Comparison of ENCODE assay signal across 18 cellular contexts in the genomic region with DNA sequence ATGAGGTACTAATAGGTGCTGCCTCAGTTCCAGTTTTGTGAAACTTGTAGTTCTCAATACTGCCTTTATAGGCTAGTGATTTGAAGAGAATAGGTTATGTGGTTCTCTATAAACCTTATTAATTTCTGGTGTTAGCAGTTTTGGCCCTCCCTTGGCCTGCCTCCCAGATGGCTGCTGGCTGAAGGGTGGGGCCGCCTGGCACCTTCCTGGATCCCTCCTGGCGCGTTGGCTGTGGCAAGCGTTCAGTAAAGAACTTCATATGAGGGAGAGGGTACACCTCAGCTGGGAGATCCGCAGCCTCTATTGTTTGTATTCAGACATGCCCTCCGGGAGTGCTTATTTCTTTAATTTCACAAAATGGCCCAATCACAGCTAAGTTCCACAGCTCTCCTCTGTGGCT. TPM values are rescaled to one million over a fixed set of nuclear protein-coding genes. Genes with fewer than 3 reads are reported as not detected.
DNase-seq lines count a peak whose midpoint lies in the region; ATAC-seq and TF ChIP-seq lines count a peak whose summit lies in the region.
"Had no signal": no experiment of that assay in that cellular context is flagged by ENCODE, and none has a peak within 500 bp of the region (broad histone marks: within the 10 kb centered on the region; RNA-seq: fewer than 3 reads in every experiment).

No MANE protein-coding gene starts in this region.

- H3K27ac ChIP-seq in transverse colon (no peak overlapping the region), endodermal cell (ENCODE audit: low read depth, low read length) (no peak overlapping the region)
- H3K27ac ChIP-seq: BLaER1 treated with 17β-estradiol and CSF1 and Interleukin-3, amounts not matched to agents 10 nM and 100 nM; Peyer's patch had no signal

- TF ChIP-seq EP300 in transverse colon (IDR thresholded peaks at IDR 0.05; ENCODE audit: low read depth), result no peak

- intact Hi-C loops in left colon (cut with DNase I, micrococcal nuclease) (no loop called here), transverse colon (cut with DNase I; ENCODE audit: low total_unique reads) (no loop called here)

- no peak overlapping the region for H3K9ac ChIP-seq in endodermal cell (ENCODE audit: extremely low read depth, low read length, poor library complexity, severe bottlenecking)
- H3K9ac ChIP-seq: BLaER1 treated with 17β-estradiol and CSF1 and Interleukin-3, amounts not matched to agents 10 nM and 100 nM had no signal

- peaks cover 6% of the 10 kb centered on the region for H3K9me3 Mint-ChIP-seq in activated CD4-positive, alpha-beta T cell treated with anti-CD3 and anti-CD28 coated beads, Interleukin-2, amount 10 ng/mL, durations not matched to agents 7 days and 5 days
- H3K9me3 Mint-ChIP-seq in endodermal cell, result peaks cover 16% of the 10 kb centered on the region

- H3K27me3 ChIP-seq in transverse colon (no peaks in the 10 kb centered on the region), endodermal cell (ENCODE audit: control insufficient read depth, insufficient read depth, low read length, poor library complexity, severe bottlenecking) (no peaks in the 10 kb centered on the region)
- H3K27me3 ChIP-seq: BLaER1 treated with 17β-estradiol and CSF1 and Interleukin-3, amounts not matched to agents 10 nM and 100 nM; Peyer's patch had no signal

- H3K36me3 Mint-ChIP-seq in activated CD4-positive, alpha-beta T cell treated with anti-CD3 and anti-CD28 coated beads, Interleukin-2, amount 10 ng/mL, durations not matched to agents 7 days and 5 days (ENCODE audit: low read depth), result peaks cover 24% of the 10 kb centered on the region
- peaks cover 38% of the 10 kb centered on the region for H3K36me3 Mint-ChIP-seq in endodermal cell (ENCODE audit: low read depth)

- H3K4me3 ChIP-seq in transverse colon, result no peak overlapping the region
- no peak overlapping the region for H3K4me3 ChIP-seq in endodermal cell (ENCODE audit: low read length)
- H3K4me3 ChIP-seq: BLaER1 treated with 17β-estradiol and CSF1 and Interleukin-3, amounts not matched to agents 10 nM and 100 nM; Peyer's patch had no signal

- H3K27me3 Mint-ChIP-seq in activated CD4-positive, alpha-beta T cell treated with anti-CD3 and anti-CD28 coated beads, Interleukin-2, amount 10 ng/mL, durations not matched to agents 7 days and 5 days, result no peaks in the 10 kb centered on the region
- H3K27me3 Mint-ChIP-seq in endodermal cell (ENCODE audit: insufficient read depth), result no peaks in the 10 kb centered on the region
- H3K27me3 Mint-ChIP-seq: CD8-positive, alpha-beta memory T cell had no signal

- DNase-seq in activated CD4-positive, alpha-beta T cell treated with anti-CD3 and anti-CD28 coated beads, Interleukin-2, amount 10 ng/mL, durations not matched to agents 7 days and 5 days, result no peak
- no peak for DNase-seq in activated CD4-positive, alpha-beta T cell treated with anti-CD3 and anti-CD28 coated beads, Interleukin-2, amount 50 U/mL, for 4 hours
- peak; percentile 50 to 63 for DNase-seq in left colon
- DNase-seq in transverse colon, result peak; percentile 35
- no peak for DNase-seq in endodermal cell
- no peak for DNase-seq in D341Med (ENCODE audit: low spot score)
- DNase-seq in NCI-H1417 treated with DMSO at 0.1 percent for 48 hours (lab: John Stamatoyannopoulos, UW), result no peak
- DNase-seq: 8988T; CD8-positive, alpha-beta memory T cell; DMS153; H9; NCI-H1048; NCI-H146; NCI-H510A treated with DMSO at 0.1 percent for 48 hours; Peyer's patch; SHP77 treated with DMSO at 0.1 percent for 48 hours had no signal

- CTCF ChIA-PET in activated CD4-positive, alpha-beta T cell treated with anti-CD3 and anti-CD28 coated beads, Interleukin-2, amount 10 ng/mL, durations not matched to agents 7 days and 5 days (lab: Charles Lee), result interaction anchor here (0.6 to 1.4 kb wide), 3 partner anchors 9 to 555 kb away, joined by 3 read pairs; no protein-coding TSS in a partner anchor

- no peaks in the 10 kb centered on the region for H3K4me1 ChIP-seq in transverse colon
- no peaks in the 10 kb centered on the region for H3K4me1 ChIP-seq in endodermal cell (ENCODE audit: control insufficient read depth, insufficient read depth, low read length)
- H3K4me1 ChIP-seq: BLaER1 treated with 17β-estradiol and CSF1 and Interleukin-3, amounts not matched to agents 10 nM and 100 nM; Peyer's patch had no signal

- peak overlapping the region; percentile 76 for H3K27ac Mint-ChIP-seq in activated CD4-positive, alpha-beta T cell treated with anti-CD3 and anti-CD28 coated beads, Interleukin-2, amount 10 ng/mL, durations not matched to agents 7 days and 5 days
- H3K27ac Mint-ChIP-seq in endodermal cell, result no peak overlapping the region

- TF ChIP-seq POLR2A in transverse colon (IDR thresholded peaks at IDR 0.05), result no peak

- TF ChIP-seq CTCF in transverse colon (IDR thresholded peaks at IDR 0.05) (no peak), endodermal cell (conservative IDR thresholded peaks at IDR 0.05) (no peak)

- in situ Hi-C loops in transverse colon (cut with MboI; ENCODE audit: low pct_ligation_motif_present in 1 of 4, low pct_unique_long_range_greater_than_20kb in 1 of 4, low sequenced_read_pairs in 3 of 4), result no loop called here

- no peaks in the 10 kb centered on the region for H3K4me1 Mint-ChIP-seq in activated CD4-positive, alpha-beta T cell treated with anti-CD3 and anti-CD28 coated beads, Interleukin-2, amount 10 ng/mL, durations not matched to agents 7 days and 5 days
- H3K4me1 Mint-ChIP-seq in endodermal cell, result no peaks in the 10 kb centered on the region

- 73% methylated on average over 6 of the region's 6 CpGs; no CpG with 5 or more reads in 1 of the 2 donors for WGBS in transverse colon (ENCODE audit: low coverage in 1 of 2), 2 donors
- 97 to 98% methylated on average over 6 of the region's 6 CpGs for WGBS in endodermal cell (ENCODE audit: insufficient coverage in 1 of 2, insufficient read length in 1 of 2), 2 experiments

- H3K4me3 Mint-ChIP-seq in activated CD4-positive, alpha-beta T cell treated with anti-CD3 and anti-CD28 coated beads, Interleukin-2, amount 10 ng/mL, durations not matched to agents 7 days and 5 days, result no peak overlapping the region
- no peak overlapping the region for H3K4me3 Mint-ChIP-seq in endodermal cell
- H3K4me3 Mint-ChIP-seq: CD8-positive, alpha-beta memory T cell; H9 had no signal

- POLR2A ChIA-PET in activated CD4-positive, alpha-beta T cell treated with anti-CD3 and anti-CD28 coated beads, Interleukin-2, amount 10 ng/mL, durations not matched to agents 7 days and 5 days (lab: Charles Lee), result no interaction called here

- H3K9me3 ChIP-seq in transverse colon (no peaks in the 10 kb centered on the region), endodermal cell (ENCODE audit: control insufficient read depth, low read length) (peaks cover 14% of the 10 kb centered on the region)
- H3K9me3 ChIP-seq: Peyer's patch had no signal

- H3K36me3 ChIP-seq in transverse colon, result peaks cover 0 to 15% (median 5%) of the 10 kb centered on the region in 4 donors
- peaks cover 33% of the 10 kb centered on the region for H3K36me3 ChIP-seq in endodermal cell (ENCODE audit: control insufficient read depth, insufficient read depth, low read length)

- ATAC-seq in esophagus mucosa (peak; percentile 55), left colon (peak; percentile 88)

RNA-seq across cellular contexts. Expression of a gene that starts 51.9 kb away (rescaled TPM):
- 10 to 100 TPM; 29.8 to 33.0 TPM for total RNA-seq in activated CD4-positive, alpha-beta T cell treated with anti-CD3 and anti-CD28 coated beads, Interleukin-2, amount 10 ng/mL, durations not matched to agents 7 days and 5 days
- 12.4 TPM for total RNA-seq in esophagus mucosa
- total RNA-seq in left colon, result 10 to 100 TPM; 30.3 to 31.1 TPM
- 10 to 100 TPM; 24.7 to 35.9 (median 26.7) TPM for total RNA-seq in transverse colon
- 10 to 100 TPM; 25.7 to 27.5 TPM for total RNA-seq in endodermal cell
- 21.6 TPM for polyA plus RNA-seq in endodermal cell (2013, experiment 1 of 2)
- 20.5 TPM for polyA plus RNA-seq in endodermal cell (2013, experiment 2 of 2)

Comparison
In these comparisons a context has a peak if more than half of its experiments do, and no peak if none do; other contexts are left out.
1. DNase-seq: peak in left colon (2 of 2) and transverse colon (single experiment); none in activated CD4-positive, alpha-beta T cell treated with anti-CD3 and anti-CD28 coated beads, Interleukin-2, amount 10 ng/mL, durations not matched to agents 7 days and 5 days (single experiment), activated CD4-positive, alpha-beta T cell treated with anti-CD3 and anti-CD28 coated beads, Interleukin-2, amount 50 U/mL, for 4 hours (0 of 2), endodermal cell (single experiment), D341Med (single experiment) and NCI-H1417 treated with DMSO at 0.1 percent for 48 hours (single experiment).